21 cellular contexts compared by ENCODE assay signal in the genomic region with DNA sequence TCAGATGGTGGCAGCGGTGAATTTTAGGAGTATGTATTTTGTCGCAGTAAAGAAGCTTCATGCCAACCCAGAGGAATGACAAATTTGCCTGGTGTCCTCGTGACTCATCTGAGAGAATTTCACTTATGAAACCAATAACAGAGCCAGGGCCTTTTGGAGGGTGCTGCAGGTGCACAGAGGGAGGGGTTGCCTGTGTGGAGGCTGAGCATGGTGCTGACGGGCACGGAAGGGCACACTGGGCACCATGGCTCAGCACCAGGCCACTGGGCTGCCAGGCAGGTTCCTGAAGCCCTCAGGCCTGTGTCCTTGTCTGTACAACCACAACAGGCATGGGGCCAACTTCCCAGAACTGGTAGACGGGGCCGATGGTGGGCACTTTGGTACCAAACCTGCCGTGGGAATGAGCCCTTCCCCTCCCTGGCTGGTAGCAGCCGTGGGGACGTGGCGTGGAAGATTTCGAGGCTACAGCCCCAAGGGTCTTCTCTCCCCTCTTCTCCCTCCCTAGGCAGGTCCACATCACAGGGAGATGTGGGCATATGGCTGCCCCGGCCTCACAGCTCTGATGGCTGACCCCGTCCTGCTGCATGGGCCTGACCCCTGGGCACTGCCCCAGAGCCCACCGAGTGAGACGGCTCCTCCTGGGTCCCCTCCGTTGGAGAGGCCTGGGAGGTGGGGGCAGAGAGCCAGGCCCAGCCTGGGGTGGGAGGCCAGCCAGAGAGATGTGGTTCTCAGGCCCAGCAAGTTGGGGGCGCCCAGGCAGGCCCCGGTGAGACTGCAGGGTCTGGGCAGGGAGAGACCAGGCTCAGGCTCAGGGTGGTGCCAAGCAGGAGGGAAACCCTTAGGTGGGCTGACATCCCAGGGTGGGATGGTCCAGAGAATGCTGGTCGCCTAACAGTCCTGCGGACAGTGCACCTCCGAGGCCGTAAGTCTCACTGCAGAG. TPM values are rescaled to one million over a fixed set of nuclear protein-coding genes. Genes with fewer than 3 reads are reported as not detected.
DNase-seq lines count a peak whose midpoint lies in the region; ATAC-seq and TF ChIP-seq lines count a peak whose summit lies in the region.
"Had no signal": no experiment of that assay in that cellular context is flagged by ENCODE, and none has a peak within 500 bp of the region (broad histone marks: within the 10 kb centered on the region; RNA-seq: fewer than 3 reads in every experiment).

No MANE protein-coding gene starts in this region.

- intact Hi-C loops in IMR-90 (cut with micrococcal nuclease): no loop called here

- H2AK9ac ChIP-seq in IMR-90 (replicated peaks; ENCODE audit: low read depth, low read length, poor library complexity): no peak overlapping the region

- H4K8ac ChIP-seq in IMR-90 (ENCODE audit: low read depth in 2 of 2, low read length in 2 of 2): no peak overlapping the region

- no peak for TF ChIP-seq RAD21 in IMR-90 (IDR thresholded peaks at IDR 0.05; ENCODE audit: low read length)

- no peak overlapping the region for H2BK5ac ChIP-seq in IMR-90 (ENCODE audit: low read depth, low read length, poor library complexity, severe bottlenecking)

- no peak for ATAC-seq in IMR-90 (ENCODE audit: low read depth)
- no peak for ATAC-seq in GM21390 (IDR thresholded peaks at IDR 0.05; ENCODE audit: unreplicated experiment)
- ATAC-seq: CD8-positive, alpha-beta T cell had no signal

- in situ Hi-C loops in IMR-90 (cut with MboI; ENCODE audit: low sequenced_read_pairs): no loop called here

- no peak overlapping the region for H4K91ac ChIP-seq in IMR-90 (ENCODE audit: insufficient read depth, low read depth, low read length)

- H3K4ac ChIP-seq in IMR-90 (ENCODE audit: low read depth, low read length): no peak overlapping the region

- H3K4me1 ChIP-seq in BLaER1 (peaks cover 50% of the 10 kb centered on the region), IMR-90 (ENCODE audit: control insufficient read depth, insufficient read depth, low read length) (0 out of 2 replicates have a peak, but pooled peaks cover 2% of the 10 kb centered on the region)
- H3K4me1 ChIP-seq: testis had no signal

- H3K4me3 ChIP-seq in BLaER1: no peak overlapping the region
- H3K4me3 ChIP-seq in IMR-90 (ENCODE audit: insufficient read depth, low read depth, low read length): no peak overlapping the region
- H3K4me3 ChIP-seq in epithelial cell of esophagus (ENCODE audit: low read length): no peak overlapping the region
- H3K4me3 ChIP-seq: testis had no signal

- H4K5ac ChIP-seq in IMR-90 (ENCODE audit: low read depth, low read length): no peak overlapping the region

- H3K27me3 ChIP-seq in BLaER1 (no peaks in the 10 kb centered on the region), IMR-90 (ENCODE audit: control insufficient read depth, insufficient read depth, low read length) (no peaks in the 10 kb centered on the region; the same call in 1 of the 2 replicates)
- H3K27me3 ChIP-seq: testis had no signal

- no peaks in the 10 kb centered on the region for H3K79me1 ChIP-seq in IMR-90 (ENCODE audit: low read depth in 1 of 2, low read length in 2 of 2)

- no peak for TF ChIP-seq POLR2A in IMR-90 (IDR thresholded peaks at IDR 0.05; ENCODE audit: low read depth, low read length)

- H3K14ac ChIP-seq in IMR-90 (replicated peaks; ENCODE audit: low read depth, low read length): no peak overlapping the region

- peak overlapping the region; percentile 30 for H3K4me2 ChIP-seq in BLaER1
- H3K4me2 ChIP-seq in IMR-90 (ENCODE audit: low read depth, low read length): no peak overlapping the region

- no TSS peak for BruUV-seq in IMR-90 (replicated peaks; lab: Mats Ljungman, UMichigan)

- no peak overlapping the region for H3K56ac ChIP-seq in IMR-90 (ENCODE audit: extremely low read depth, insufficient read depth, low read length)

- WGBS in IMR-90 (ENCODE audit: extremely low coverage in 2 of 2, insufficient read length in 1 of 2), 2 experiments: 83% methylated on average over 15 of the region's 23 CpGs; no CpG with 5 or more reads in 1 of the 2 experiments

- no peak overlapping the region for H2BK20ac ChIP-seq in IMR-90 (ENCODE audit: low read depth, low read length)

- no peak overlapping the region for H2BK15ac ChIP-seq in IMR-90 (ENCODE audit: low read depth, low read length)

- H3K9me3 ChIP-seq in BLaER1 (no peaks in the 10 kb centered on the region), IMR-90 (ENCODE audit: control insufficient read depth, insufficient read depth, low read length) (no peaks in the 10 kb centered on the region)
- H3K9me3 ChIP-seq: testis had no signal

- peaks cover 12% of the 10 kb centered on the region for H3K9me1 ChIP-seq in IMR-90 (ENCODE audit: insufficient read depth, low read length)

- H3K23ac ChIP-seq in IMR-90 (ENCODE audit: low read depth, low read length): no peak overlapping the region

- H3K36me3 ChIP-seq in BLaER1: no peaks in the 10 kb centered on the region
- H3K36me3 ChIP-seq in IMR-90 (ENCODE audit: control insufficient read depth, insufficient read depth, low read length): no peaks in the 10 kb centered on the region

- H4K20me1 ChIP-seq in BLaER1: no peaks in the 10 kb centered on the region; the same call in 1 of the 2 replicates
- H4K20me1 ChIP-seq in IMR-90 (ENCODE audit: insufficient read depth, low read length): no peaks in the 10 kb centered on the region; the same call in 1 of the 2 replicates

- no peak overlapping the region for H2BK120ac ChIP-seq in IMR-90 (ENCODE audit: low read depth, low read length)

- dilution Hi-C loops in IMR-90 (cut with HindIII; ENCODE audit: low sequenced_read_pairs, unreplicated experiment): no loop called here

- TF ChIP-seq CTCF in IMR-90 (conservative IDR thresholded peaks at IDR 0.05; ENCODE audit: low read depth, low read length): no peak
- TF ChIP-seq CTCF in epithelial cell of esophagus (IDR thresholded peaks at IDR 0.05; ENCODE audit: insufficient read depth, low read depth, low read length, missing control alignments): no peak

- DNase-seq in IMR-90 (no peak), epithelial cell of esophagus (ENCODE audit: low read depth) (peak; percentile 2), putamen (ENCODE audit: low spot score) (peak; percentile 50), NCI-H2081 treated with DMSO at 0.1 percent for 48 hours (lab: John Stamatoyannopoulos, UW) (no peak), GDM1 (lab: John Stamatoyannopoulos, UW) (no peak)
- DNase-seq: activated CD4-positive, alpha-beta T cell treated with anti-CD3 and anti-CD28 coated beads, Interleukin-2, amount 10 ng/mL, durations not matched to agents 7 days and 5 days; activated naive CD4-positive, alpha-beta T cell treated with anti-CD3 and anti-CD28 coated beads, Interleukin-2, amount 10 ng/mL, durations not matched to agents 7 days and 5 days; activated T-cell treated with anti-CD3 and anti-CD28 coated beads, Interleukin-2, amount 50 U/mL, for 48 hours; CD8-positive, alpha-beta T cell; DMS153; islet precursor cell; mesenchymal stem cell; MV-4-11; NCI-H1694 treated with DMSO at 0.1 percent for 48 hours; NCI-H526; stimulated activated CD4-positive, alpha-beta T cell treated with anti-CD3 and anti-CD28 coated beads, Interleukin-4, amount 100 ng/mL, for 4 hours; stimulated activated naive CD4-positive, alpha-beta T cell; testis had no signal

- H3K18ac ChIP-seq in IMR-90 (ENCODE audit: low read depth, low read length): no peak overlapping the region

- H3K9ac ChIP-seq in BLaER1: no peak overlapping the region
- no peak overlapping the region for H3K9ac ChIP-seq in IMR-90 (ENCODE audit: low read depth, low read length)

- H3K27ac ChIP-seq in BLaER1 (no peak overlapping the region), IMR-90 (ENCODE audit: insufficient read depth, low read length) (no peak overlapping the region)
- H3K27ac ChIP-seq: testis, VCaP had no signal

- H2AFZ ChIP-seq in IMR-90 (replicated peaks; ENCODE audit: low read length, poor library complexity): no peak overlapping the region

- H2AK5ac ChIP-seq in IMR-90 (ENCODE audit: low read depth, low read length): peak overlapping the region; percentile 3; the same call in 1 of the 2 replicates

- CTCF ChIA-PET in IMR-90 (lab: Yijun Ruan, JAX): no interaction called here

- POLR2A ChIA-PET in IMR-90 (lab: Charles Lee; ENCODE audit: unreplicated experiment): no interaction called here

TF ChIP-seq in IMR-90, 13 proteins besides CTCF, POLR2A, EP300 and RAD21:
- no peak for TF ChIP-seq FOS (IDR thresholded peaks at IDR 0.05; ENCODE audit: low read depth, low read length)
- TF ChIP-seq, protein P1, sequence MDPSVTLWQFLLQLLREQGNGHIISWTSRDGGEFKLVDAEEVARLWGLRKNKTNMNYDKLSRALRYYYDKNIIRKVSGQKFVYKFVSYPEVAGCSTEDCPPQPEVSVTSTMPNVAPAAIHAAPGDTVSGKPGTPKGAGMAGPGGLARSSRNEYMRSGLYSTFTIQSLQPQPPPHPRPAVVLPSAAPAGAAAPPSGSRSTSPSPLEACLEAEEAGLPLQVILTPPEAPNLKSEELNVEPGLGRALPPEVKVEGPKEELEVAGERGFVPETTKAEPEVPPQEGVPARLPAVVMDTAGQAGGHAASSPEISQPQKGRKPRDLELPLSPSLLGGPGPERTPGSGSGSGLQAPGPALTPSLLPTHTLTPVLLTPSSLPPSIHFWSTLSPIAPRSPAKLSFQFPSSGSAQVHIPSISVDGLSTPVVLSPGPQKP (IDR thresholded peaks at IDR 0.05; ENCODE audit: borderline replicate concordance, low read depth, low read length): no peak
- TF ChIP-seq BHLHE40 (IDR thresholded peaks at IDR 0.05; ENCODE audit: low read depth, low read length): no peak

RNA-seq across cellular contexts. Expression of a gene that starts 30.2 kb away (rescaled TPM):
- 1.1 and 1.4 TPM in 2 replicates for total RNA-seq in IMR-90 (2012; rRNA removed)
- polyA plus RNA-seq in IMR-90 (2012; rRNA removed): 13.3 and 16.4 TPM in 2 replicates
- polyA plus RNA-seq in IMR-90 (2012; cell fraction: cytosol; rRNA removed): 5.1 and 8.8 TPM in 2 replicates
- polyA plus RNA-seq in IMR-90 (2012; cell fraction: nucleus; rRNA removed; ENCODE audit: low replicate concordance): 32.3 and 70.4 TPM in 2 replicates

Comparison
In these comparisons a context has a peak if more than half of its experiments do, and no peak if none do; other contexts are left out.
1. DNase-seq: peak in epithelial cell of esophagus (single experiment) and putamen (single experiment); none in IMR-90 (single experiment), NCI-H2081 treated with DMSO at 0.1 percent for 48 hours (single experiment) and GDM1 (single experiment).